In the genomic region with DNA sequence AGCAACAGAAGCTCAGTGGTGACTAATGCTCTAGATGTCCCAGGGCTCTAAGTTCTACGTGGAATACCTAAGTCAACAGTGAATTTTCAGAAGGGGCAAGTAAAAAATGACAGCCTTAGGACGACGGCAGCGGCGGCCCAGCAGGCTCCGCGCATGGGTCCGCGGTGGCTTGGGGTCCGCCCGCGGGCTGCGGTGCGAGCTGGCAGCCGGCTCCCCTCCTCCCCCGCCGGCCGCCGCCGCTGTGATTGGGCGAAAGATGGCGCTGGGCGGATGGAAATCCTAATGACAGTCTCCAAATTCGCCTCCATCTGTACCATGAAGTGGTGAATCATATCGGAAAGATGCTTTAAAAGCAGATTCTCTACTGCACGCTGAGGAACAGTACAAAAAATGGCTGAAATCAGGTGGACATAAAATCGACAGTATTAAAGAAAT, we compare ENCODE assay signal across 8 cellular contexts.
DNase-seq lines count a peak whose midpoint lies in the region; ATAC-seq and TF ChIP-seq lines count a peak whose summit lies in the region.

No MANE protein-coding gene starts in this region.

- H3K27ac ChIP-seq in VCaP: peak overlapping the region; percentile 31

- H3K4me3 ChIP-seq in Loucy (ENCODE audit: low read length, poor library complexity, severe bottlenecking): peak overlapping the region; percentile 60

- no peaks in the 10 kb centered on the region for H3K36me3 ChIP-seq in Loucy (ENCODE audit: insufficient read depth, low read length)

- H3F3A ChIP-seq in Loucy (ENCODE audit: low read depth): no peaks in the 10 kb centered on the region

- H3K27me3 ChIP-seq in Loucy (ENCODE audit: insufficient read depth, low read length, poor library complexity, severe bottlenecking): no peaks in the 10 kb centered on the region

- no peaks in the 10 kb centered on the region for H3K9me3 ChIP-seq in Loucy (ENCODE audit: insufficient read depth, low read depth, low read length)

- no peaks in the 10 kb centered on the region for H3K9me2 ChIP-seq in Loucy (replicated peaks; ENCODE audit: low read depth, low read length)

- ATAC-seq in GM21717 (IDR thresholded peaks at IDR 0.05; ENCODE audit: unreplicated experiment): no peak

- no peaks in the 10 kb centered on the region for H4K20me1 ChIP-seq in Loucy (ENCODE audit: insufficient read depth, low read length, poor library complexity, severe bottlenecking)

- TF ChIP-seq CTCF in Loucy (conservative IDR thresholded peaks at IDR 0.05; ENCODE audit: low read length): no peak
- TF ChIP-seq CTCF in VCaP (conservative IDR thresholded peaks at IDR 0.05): peak; percentile 23; the same call in 1 of the 2 replicates

- peak overlapping the region; percentile 69 for H3K4me2 ChIP-seq in Loucy (ENCODE audit: low read depth, low read length, poor library complexity, severe bottlenecking)

- H2AFZ ChIP-seq in Loucy (ENCODE audit: low read length): peak overlapping the region; percentile 68

- DNase-seq in D341Med (ENCODE audit: low spot score) (peak; percentile 54), dermis blood vessel endothelial cell (peak; percentile 36), lung microvascular endothelial cell (ENCODE audit: low read depth in 2 of 2) (peak; percentile 21 to 26), NCI-H226 (no peak)
- peak; percentile 57 to 59 for DNase-seq in stimulated activated CD8-positive, alpha-beta memory T cell treated with anti-CD3 and anti-CD28 coated beads, Interleukin-15, amount 100 ng/mL, for 48 hours (ENCODE audit: low read depth in 2 of 2)

- H3K4me1 ChIP-seq in Loucy (ENCODE audit: insufficient read depth, low read length, poor library complexity, severe bottlenecking): no peaks in the 10 kb centered on the region

- H3K79me2 ChIP-seq in Loucy (ENCODE audit: insufficient read depth, low read length): no peaks in the 10 kb centered on the region

- no peak overlapping the region for H3K9ac ChIP-seq in Loucy (ENCODE audit: low read depth, low read length, poor library complexity, severe bottlenecking)
